ENCODE assay signal across 8 cellular contexts in the genomic region with DNA sequence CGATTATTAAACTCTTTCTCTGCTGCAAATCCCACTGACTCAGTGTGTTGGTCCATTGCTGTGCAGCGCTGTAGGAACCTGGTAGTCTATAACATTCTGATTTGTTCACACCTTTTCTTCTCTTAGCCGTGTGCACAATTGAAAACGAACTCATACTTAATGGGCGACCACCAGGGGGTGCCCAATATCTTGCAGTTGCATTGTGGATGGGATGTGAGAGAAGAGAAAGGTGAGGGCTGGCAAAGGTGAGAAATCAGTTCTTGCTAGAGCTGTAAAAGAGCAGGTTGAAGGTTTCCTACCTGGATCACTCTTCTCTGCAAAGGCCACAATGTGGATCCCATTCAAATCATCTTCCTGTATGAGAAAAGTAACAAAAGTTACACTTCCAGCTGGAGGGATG. TPM values are rescaled to one million over a fixed set of nuclear protein-coding genes. Genes with fewer than 3 reads are reported as not detected.
A peak's percentile ranks its signal among the peaks of the same experiment; 100 is the strongest.
DNase-seq lines count a peak whose midpoint lies in the region; ATAC-seq and TF ChIP-seq lines count a peak whose summit lies in the region.

No MANE protein-coding gene starts in this region.

- DNase-seq in activated CD4-positive, alpha-beta T cell treated with anti-CD3 and anti-CD28 coated beads for 36 hours: peak; percentile 62
- DNase-seq in activated CD4-positive, alpha-beta T cell treated with anti-CD3 and anti-CD28 coated beads, Interleukin-2, amount 50 U/mL, for 1 hour: no peak
- peak; percentile 44 for DNase-seq in NCI-H1694 treated with DMSO at 0.1 percent for 48 hours (lab: John Stamatoyannopoulos, UW)
- DNase-seq in lung (ENCODE audit: low spot score): peak; percentile 38
- DNase-seq in AG08395 (ENCODE audit: low spot score): no peak
- no peak for DNase-seq in ecto neural progenitor cell (ENCODE audit: low spot score)

- H3K36me3 Mint-ChIP-seq in activated CD4-positive, alpha-beta T cell treated with anti-CD3 and anti-CD28 coated beads for 36 hours (ENCODE audit: low read depth): no peaks in the 10 kb centered on the region
- no peaks in the 10 kb centered on the region for H3K36me3 Mint-ChIP-seq in brain

- no peak overlapping the region for H3K4me3 ChIP-seq in lung

- intact Hi-C loops in activated CD4-positive, alpha-beta T cell treated with anti-CD3 and anti-CD28 coated beads for 36 hours (cut with DNase I, micrococcal nuclease): loop anchor here in 1 of 2 experiments (1.0 to 5.0 kb wide), 2 partner anchors 55 to 264 kb away; no protein-coding TSS in a partner anchor

- CTCF ChIA-PET in activated CD4-positive, alpha-beta T cell treated with anti-CD3 and anti-CD28 coated beads for 36 hours (lab: Charles Lee): interaction anchor here (0.7 to 2.2 kb wide), 6 partner anchors 11 to 264 kb away, joined by 3 to 7 read pairs (median 4); no protein-coding TSS in a partner anchor

- peaks cover 0 to 1% of the 10 kb centered on the region in 2 donors for H3K9me3 ChIP-seq in lung (ENCODE audit: control insufficient read depth in 2 of 2, insufficient read depth in 1 of 2, low read length in 1 of 2)

- peaks cover 0 to 5% of the 10 kb centered on the region in 2 donors for H3K36me3 ChIP-seq in lung (ENCODE audit: control insufficient read depth in 2 of 2, insufficient read depth in 2 of 2, low read length in 2 of 2)

- no peaks in the 10 kb centered on the region for H3K4me1 Mint-ChIP-seq in activated CD4-positive, alpha-beta T cell treated with anti-CD3 and anti-CD28 coated beads for 36 hours
- H3K4me1 Mint-ChIP-seq in brain: peaks cover 38% of the 10 kb centered on the region

- H3K27me3 Mint-ChIP-seq in activated CD4-positive, alpha-beta T cell treated with anti-CD3 and anti-CD28 coated beads for 36 hours: no peaks in the 10 kb centered on the region
- no peaks in the 10 kb centered on the region for H3K27me3 Mint-ChIP-seq in brain

- H3K9me3 Mint-ChIP-seq in activated CD4-positive, alpha-beta T cell treated with anti-CD3 and anti-CD28 coated beads for 36 hours (ENCODE audit: low read depth): no peaks in the 10 kb centered on the region
- H3K9me3 Mint-ChIP-seq in brain: peaks cover 0 to 3% (median 0%) of the 10 kb centered on the region in 5 experiments

- ATAC-seq in activated CD4-positive, alpha-beta T cell treated with anti-CD3 and anti-CD28 coated beads for 36 hours: no peak
- ATAC-seq in lung (ENCODE audit: insufficient read depth, low FRiP score) (no peak), HG02798 (IDR thresholded peaks at IDR 0.05; ENCODE audit: poor library complexity, unreplicated experiment) (no peak)

- no peak overlapping the region for H3K27ac ChIP-seq in lung (ENCODE audit: low read depth in 1 of 2, low read length in 1 of 2)

- peak; percentile 72 to 74 for TF ChIP-seq CTCF in brain (conservative IDR thresholded peaks at IDR 0.05)
- TF ChIP-seq CTCF in lung (IDR thresholded peaks at IDR 0.05; ENCODE audit: control extremely low read depth, extremely low read depth): peak; percentile 55

- H3K27me3 ChIP-seq in lung (ENCODE audit: control insufficient read depth, insufficient read depth): no peaks in the 10 kb centered on the region

- no peak overlapping the region for H3K4me3 Mint-ChIP-seq in activated CD4-positive, alpha-beta T cell treated with anti-CD3 and anti-CD28 coated beads for 36 hours
- no peak overlapping the region for H3K4me3 Mint-ChIP-seq in brain

- no peak overlapping the region for H3K27ac Mint-ChIP-seq in activated CD4-positive, alpha-beta T cell treated with anti-CD3 and anti-CD28 coated beads for 36 hours
- H3K27ac Mint-ChIP-seq in brain: peak overlapping the region in 2 of 5 experiments; percentile 68 to 80

- 51 to 56% methylated on average over 5 of the region's 5 CpGs for WGBS in lung, 2 donors

- POLR2A ChIA-PET in activated CD4-positive, alpha-beta T cell treated with anti-CD3 and anti-CD28 coated beads for 36 hours (lab: Charles Lee): no interaction called here

- H3K4me1 ChIP-seq in lung (ENCODE audit: control insufficient read depth in 2 of 2, insufficient read depth in 2 of 2, low read length in 2 of 2): no peaks in the 10 kb centered on the region

RNA-seq across cellular contexts. Expression of a gene that starts 51.0 kb away (rescaled TPM):
- total RNA-seq in activated CD4-positive, alpha-beta T cell treated with anti-CD3 and anti-CD28 coated beads for 36 hours: not detected
- polyA plus RNA-seq in brain (ENCODE audit: insufficient read depth, low read depth, low replicate concordance): 1.4 TPM
- 1 to 10 TPM; 1.0 to 3.4 TPM for total RNA-seq in lung
- polyA plus RNA-seq in lung: 1 to 10 TPM in 1 of 2 donors, under 1 TPM in 1; 0.50 to 1.9 TPM

Comparison
In these comparisons a context has a peak if more than half of its experiments do, and no peak if none do; other contexts are left out.
1. DNase-seq: peak in activated CD4-positive, alpha-beta T cell treated with anti-CD3 and anti-CD28 coated beads for 36 hours (single experiment), NCI-H1694 treated with DMSO at 0.1 percent for 48 hours (single experiment) and lung (single experiment); none in activated CD4-positive, alpha-beta T cell treated with anti-CD3 and anti-CD28 coated beads, Interleukin-2, amount 50 U/mL, for 1 hour (single experiment), AG08395 (single experiment) and ecto neural progenitor cell (single experiment).